In the genomic region with DNA sequence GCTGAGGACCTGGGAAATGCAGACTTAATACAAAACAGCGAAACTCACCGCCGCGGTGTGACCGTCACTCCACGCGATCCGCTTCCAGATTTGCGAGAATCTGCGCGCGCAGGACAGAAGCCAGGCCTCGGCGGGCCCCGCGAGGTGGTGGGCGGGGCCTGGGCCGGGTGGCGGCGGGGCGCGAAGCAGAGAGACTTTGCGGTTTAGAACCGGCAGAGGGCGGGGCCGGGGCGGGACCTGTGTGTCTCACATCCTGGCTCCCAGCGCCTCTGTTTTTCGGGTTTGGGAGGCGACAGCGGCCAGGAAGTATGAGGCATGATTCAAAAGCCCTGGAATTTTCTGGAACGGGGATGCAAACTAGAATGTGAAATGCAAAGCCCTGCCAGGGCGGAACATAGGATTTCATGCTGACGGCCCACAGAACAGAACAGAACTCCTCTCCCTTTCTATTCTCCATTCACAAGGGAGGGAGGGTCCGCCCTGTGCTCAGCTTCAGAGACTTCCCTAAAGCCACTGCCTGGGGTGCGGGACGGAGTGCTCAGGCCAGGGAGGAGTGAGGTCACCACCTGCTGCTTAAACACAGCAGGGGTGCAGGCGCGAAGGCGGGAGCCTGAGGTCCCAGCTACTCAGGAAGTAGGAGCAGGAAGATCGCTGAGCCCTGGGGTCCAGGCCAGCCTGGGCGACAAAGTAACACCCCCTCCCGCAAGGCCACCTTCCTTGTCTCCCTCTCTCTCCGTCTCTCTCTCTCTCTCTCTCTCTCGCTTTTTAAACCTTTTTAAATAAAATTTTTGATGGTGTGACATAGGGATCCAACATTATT, we compare ENCODE assay signal across 8 cellular contexts.
A peak's percentile ranks its signal among the peaks of the same experiment; 100 is the strongest.
DNase-seq lines count a peak whose midpoint lies in the region; ATAC-seq and TF ChIP-seq lines count a peak whose summit lies in the region.

No MANE protein-coding gene starts in this region.

- H3K27ac ChIP-seq in 22Rv1: peak overlapping the region; percentile 77

- ATAC-seq in GM18867 (IDR thresholded peaks at IDR 0.05; ENCODE audit: unreplicated experiment) (peak; percentile 85), HG03108 (IDR thresholded peaks at IDR 0.05; ENCODE audit: unreplicated experiment) (peak; percentile 75)

- H3K4me3 ChIP-seq in choroid plexus epithelial cell (ENCODE audit: low read depth, low read length): peak overlapping the region; percentile 80

- peak; percentile 52 for TF ChIP-seq CTCF in 22Rv1 (IDR thresholded peaks at IDR 0.05)
- no peak for TF ChIP-seq CTCF in choroid plexus epithelial cell (conservative IDR thresholded peaks at IDR 0.05; ENCODE audit: low read depth, low read length)

- DNase-seq in NCI-H2227 treated with DMSO at 0.1 percent for 48 hours (lab: John Stamatoyannopoulos, UW) (peak; percentile 59), choroid plexus epithelial cell (ENCODE audit: low read depth) (peak; percentile 87), kidney glomerular epithelial cell (lab: John Stamatoyannopoulos, UW) (peak; percentile 75)
- DNase-seq in activated CD4-positive, alpha-beta T cell treated with anti-CD3 and anti-CD28 coated beads for 4 hours: peak; percentile 90
- peak; percentile 95 for DNase-seq in stimulated activated CD4-positive, alpha-beta T cell treated with anti-CD3 and anti-CD28 coated beads, Interleukin-15, amount 100 ng/mL, for 24 hours

Comparison
In these comparisons a context has a peak if more than half of its experiments do, and no peak if none do; other contexts are left out.
1. Peak in every context shown above with its lines: DNase-seq, ATAC-seq, H3K4me3 ChIP-seq and H3K27ac ChIP-seq.